In the genomic region with DNA sequence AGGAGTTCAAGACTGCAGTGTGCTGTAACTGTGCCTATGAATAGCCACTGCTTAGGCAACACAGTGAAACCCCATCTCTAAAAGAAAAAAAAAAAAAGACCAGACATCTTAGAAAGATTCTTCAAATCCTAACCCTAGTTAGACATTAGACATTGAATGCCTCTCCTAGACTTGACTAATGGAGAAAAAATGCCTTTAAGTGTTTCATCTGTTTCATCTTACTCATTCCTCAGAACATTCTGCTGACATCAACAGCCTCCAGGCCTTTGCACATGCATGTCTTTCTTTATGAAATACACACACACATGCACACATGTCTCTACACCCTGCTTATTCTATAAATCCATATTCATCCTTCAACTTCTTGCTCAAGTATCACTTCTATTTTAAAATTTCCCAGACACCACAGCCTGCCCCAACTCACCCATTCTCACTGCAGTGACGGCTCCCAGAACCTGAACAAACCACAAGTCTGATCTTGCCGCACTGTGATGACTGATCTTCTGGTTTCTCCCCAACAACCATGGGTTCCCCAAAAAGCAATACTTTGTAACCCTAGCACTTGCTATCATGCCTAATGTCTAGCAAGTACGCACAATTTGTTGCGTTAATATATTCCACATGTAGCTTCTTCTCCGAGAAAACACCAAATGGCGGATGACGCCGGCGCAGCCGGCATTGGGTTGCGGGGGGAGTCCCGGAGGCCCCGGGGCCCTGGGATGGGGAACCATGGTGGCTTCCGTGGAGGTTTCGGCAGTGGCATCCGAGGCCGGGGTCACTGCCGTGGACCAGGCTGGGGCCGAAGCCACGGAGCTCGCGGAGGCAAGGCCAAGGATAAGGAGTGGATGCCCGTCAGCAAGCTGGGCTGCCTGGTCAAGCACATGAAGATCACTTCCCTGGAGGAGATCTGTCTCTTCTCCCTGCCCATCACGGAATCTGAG, we compare ENCODE assay signal across 28 cellular contexts. TPM values are rescaled to one million over a fixed set of nuclear protein-coding genes. Genes with fewer than 3 reads are reported as not detected.
DNase-seq lines count a peak whose midpoint lies in the region; ATAC-seq lines count a peak whose summit lies in the region.
"Had no signal": no experiment of that assay in that cellular context is flagged by ENCODE, and none has a peak within 500 bp of the region (broad histone marks: within the 10 kb centered on the region; RNA-seq: fewer than 3 reads in every experiment).

No MANE protein-coding gene starts in this region.

- peak; percentile 33 for DNase-seq in AG20443 (ENCODE audit: low spot score)
- peak; percentile 4 for DNase-seq in M059J (ENCODE audit: low read depth)
- DNase-seq in epithelial cell of prostate (ENCODE audit: low read depth, low spot score), result peak; percentile 52
- peak; percentile 90 for DNase-seq in kidney tubule cell (ENCODE audit: low spot score)
- DNase-seq in NCI-H2227 (lab: John Stamatoyannopoulos, UW; ENCODE audit: unreplicated experiment), result no peak
- no peak for DNase-seq in natural killer cell treated with Interleukin-12 subunit alpha and Interleukin-12 subunit beta and Interleukin-15 and Interleukin-18, amount 100 ng/mL, for 72 hours (ENCODE audit: low spot score)
- DNase-seq in DMS 273 (lab: John Stamatoyannopoulos, UW; ENCODE audit: unreplicated experiment), result no peak
- no peak for DNase-seq in NCI-H1105 treated with DMSO at 0.1 percent for 48 hours (lab: John Stamatoyannopoulos, UW)
- DNase-seq: activated CD8-positive, alpha-beta memory T cell treated with anti-CD3 and anti-CD28 coated beads for 24 hours; activated naive CD4-positive, alpha-beta T cell treated with anti-CD3 and anti-CD28 coated beads, Interleukin-2, amount 10 ng/mL, durations not matched to agents 7 days and 5 days; activated T-cell treated with anti-CD3 and anti-CD28 coated beads, Interleukin-2, amount 50 U/mL, for 4 hours; aorta; CD4-positive, alpha-beta T cell; cerebellar nuclear complex; effector memory CD4-positive, alpha-beta T cell; hippocampal formation; KBM-7; kidney; mesendoderm; naive thymus-derived CD4-positive, alpha-beta T cell; NCI-H2029 treated with DMSO at 0.1 percent for 48 hours; NCI-H446; NK-92 treated with Interleukin-12 subunit alpha and Interleukin-12 subunit beta, amount 100 ng/mL, for 24 hours; SK-N-SH had no signal

- H3K27ac Mint-ChIP-seq in natural killer cell treated with Interleukin-12 subunit alpha and Interleukin-12 subunit beta and Interleukin-15 and Interleukin-18, amount 100 ng/mL, for 72 hours, result no peak overlapping the region
- H3K27ac Mint-ChIP-seq: activated naive CD4-positive, alpha-beta T cell treated with anti-CD3 and anti-CD28 coated beads, Interleukin-2, amount 10 ng/mL, durations not matched to agents 7 days and 5 days; CD4-positive, alpha-beta T cell; naive thymus-derived CD4-positive, alpha-beta T cell had no signal

- no peak for ATAC-seq in natural killer cell treated with Interleukin-12 subunit alpha and Interleukin-12 subunit beta and Interleukin-15 and Interleukin-18, amount 100 ng/mL, for 72 hours
- ATAC-seq: activated T-cell treated with anti-CD3 and anti-CD28 coated beads, Interleukin-2, amount 50 U/mL, for 4 hours; naive thymus-derived CD4-positive, alpha-beta T cell; Panc1; pancreas; sciatic nerve had no signal

- H3K27ac ChIP-seq in epithelial cell of prostate, result peak overlapping the region; percentile 51
- H3K27ac ChIP-seq: pancreas, suprapubic skin had no signal

- H3K27me3 Mint-ChIP-seq in natural killer cell treated with Interleukin-12 subunit alpha and Interleukin-12 subunit beta and Interleukin-15 and Interleukin-18, amount 100 ng/mL, for 72 hours, result peaks cover 22 to 37% of the 10 kb centered on the region in 2 donors

- no peaks in the 10 kb centered on the region for H3K4me1 Mint-ChIP-seq in natural killer cell treated with Interleukin-12 subunit alpha and Interleukin-12 subunit beta and Interleukin-15 and Interleukin-18, amount 100 ng/mL, for 72 hours (ENCODE audit: low read depth in 2 of 2)
- H3K4me1 Mint-ChIP-seq: activated naive CD4-positive, alpha-beta T cell treated with anti-CD3 and anti-CD28 coated beads, Interleukin-2, amount 10 ng/mL, durations not matched to agents 7 days and 5 days; naive thymus-derived CD4-positive, alpha-beta T cell had no signal

- no peak overlapping the region for H3K4me3 Mint-ChIP-seq in natural killer cell treated with Interleukin-12 subunit alpha and Interleukin-12 subunit beta and Interleukin-15 and Interleukin-18, amount 100 ng/mL, for 72 hours
- H3K4me3 Mint-ChIP-seq: activated naive CD4-positive, alpha-beta T cell treated with anti-CD3 and anti-CD28 coated beads, Interleukin-2, amount 10 ng/mL, durations not matched to agents 7 days and 5 days; activated T-cell treated with anti-CD3 and anti-CD28 coated beads, Interleukin-2, amount 50 U/mL, for 4 hours; CD4-positive, alpha-beta T cell; naive thymus-derived CD4-positive, alpha-beta T cell had no signal

- H3K36me3 Mint-ChIP-seq in natural killer cell treated with Interleukin-12 subunit alpha and Interleukin-12 subunit beta and Interleukin-15 and Interleukin-18, amount 100 ng/mL, for 72 hours, result no peaks in the 10 kb centered on the region
- H3K36me3 Mint-ChIP-seq: activated naive CD4-positive, alpha-beta T cell treated with anti-CD3 and anti-CD28 coated beads, Interleukin-2, amount 10 ng/mL, durations not matched to agents 7 days and 5 days; naive thymus-derived CD4-positive, alpha-beta T cell had no signal

- H3K9me3 Mint-ChIP-seq in natural killer cell treated with Interleukin-12 subunit alpha and Interleukin-12 subunit beta and Interleukin-15 and Interleukin-18, amount 100 ng/mL, for 72 hours, result no peaks in the 10 kb centered on the region
- H3K9me3 Mint-ChIP-seq: activated naive CD4-positive, alpha-beta T cell treated with anti-CD3 and anti-CD28 coated beads, Interleukin-2, amount 10 ng/mL, durations not matched to agents 7 days and 5 days; activated T-cell treated with anti-CD3 and anti-CD28 coated beads, Interleukin-2, amount 50 U/mL, for 4 hours; CD4-positive, alpha-beta T cell; naive thymus-derived CD4-positive, alpha-beta T cell had no signal

RNA-seq across cellular contexts. Expression of gene LRRC52, which starts 37.4 kb away (rescaled TPM):
- not detected in 2 replicates for total RNA-seq in M059J (2014; rRNA removed; shearing (Covaris generic))
- not detected for total RNA-seq in natural killer cell treated with Interleukin-12 subunit alpha and Interleukin-12 subunit beta and Interleukin-15 and Interleukin-18, amount 100 ng/mL, for 72 hours
- total RNA-seq: activated T-cell treated with anti-CD3 and anti-CD28 coated beads, Interleukin-2, amount 50 U/mL, for 4 hours; aorta; CD4-positive, alpha-beta T cell; kidney; naive thymus-derived CD4-positive, alpha-beta T cell; pancreas; sciatic nerve; suprapubic skin had no signal

RNA-seq across cellular contexts. Expression of gene MGST3, which starts 49.8 kb away (rescaled TPM):
- total RNA-seq in M059J (2014; rRNA removed; shearing (Covaris generic)), result 89.6 and 99.6 TPM in 2 replicates
- 10 to 100 TPM; 19.5 to 29.5 TPM for total RNA-seq in natural killer cell treated with Interleukin-12 subunit alpha and Interleukin-12 subunit beta and Interleukin-15 and Interleukin-18, amount 100 ng/mL, for 72 hours

Comparison
In these comparisons a context has a peak if more than half of its experiments do, and no peak if none do; other contexts are left out.
1. DNase-seq: peak in AG20443 (single experiment), M059J (single experiment), epithelial cell of prostate (single experiment) and kidney tubule cell (single experiment); none in NCI-H2227 (single experiment), natural killer cell treated with Interleukin-12 subunit alpha and Interleukin-12 subunit beta and Interleukin-15 and Interleukin-18, amount 100 ng/mL, for 72 hours (single experiment), DMS 273 (single experiment) and NCI-H1105 treated with DMSO at 0.1 percent for 48 hours (single experiment).